Comparison of ENCODE assay signal across 19 cellular contexts in the genomic region with DNA sequence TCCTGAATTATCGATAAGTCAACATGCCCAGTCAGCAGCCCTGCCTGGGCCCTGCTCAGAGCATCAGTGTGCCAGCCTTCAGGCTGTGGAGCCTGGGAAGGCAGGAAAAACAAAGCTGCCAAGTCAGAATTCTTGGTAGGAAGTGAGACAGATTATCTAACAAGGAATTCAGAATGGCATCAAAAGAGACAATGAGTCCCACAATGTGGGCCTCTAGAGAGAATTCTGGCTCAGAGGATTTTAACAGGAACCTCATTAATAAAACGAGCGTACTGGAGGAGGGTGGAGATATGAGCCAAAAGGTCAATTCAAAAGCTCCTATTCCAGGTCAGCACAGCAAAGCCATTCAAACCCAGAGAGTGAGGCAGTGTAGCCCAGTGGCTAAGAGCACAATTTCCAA.
"Had no signal": no experiment of that assay in that cellular context is flagged by ENCODE, and none has a peak within 500 bp of the region (broad histone marks: within the 10 kb centered on the region; RNA-seq: fewer than 3 reads in every experiment).

No MANE protein-coding gene starts in this region.

- H3K27me3 ChIP-seq: heart left ventricle, neutrophil, pancreas, suprapubic skin, tibial artery, upper lobe of left lung, vagina had no signal

- DNase-seq: cerebellar nuclear complex; effector CD4-positive, alpha-beta T cell; endodermal cell; heart left ventricle; hippocampal formation; kidney glomerular epithelial cell; natural killer cell; pancreas; right cardiac atrium; stimulated activated CD4-positive, alpha-beta T cell treated with anti-CD3 and anti-CD28 coated beads, Interleukin-2, amount 100 ng/mL, for 48 hours; stimulated activated CD8-positive, alpha-beta memory T cell treated with anti-CD3 and anti-CD28 coated beads, Interleukin-4, amount 100 ng/mL, for 48 hours; stimulated activated naive CD8-positive, alpha-beta T cell treated with anti-CD3 and anti-CD28 coated beads, Interleukin-15, Interleukin-2, amounts not matched to agents 100 U/mL and 50 U/mL, for 24 hours; tibial artery; upper lobe of left lung had no signal

- H3K9me3 ChIP-seq: neutrophil, pancreas, suprapubic skin, vagina had no signal

- H3K4me1 ChIP-seq: heart left ventricle, pancreas, suprapubic skin, tibial artery, upper lobe of left lung, vagina had no signal

- H3K36me3 ChIP-seq: heart left ventricle, neutrophil, pancreas, suprapubic skin, tibial artery, upper lobe of left lung, vagina had no signal

- H3K4me3 ChIP-seq: heart left ventricle, pancreas, smooth muscle cell, suprapubic skin, tibial artery, upper lobe of left lung, vagina had no signal

- ATAC-seq: heart left ventricle; natural killer cell; pancreas; right cardiac atrium; stimulated activated effector memory CD8-positive, alpha-beta T cell treated with anti-CD3 and anti-CD28 coated beads, Interleukin-12 subunit alpha, Interleukin-12 subunit beta, amount 100 ng/mL, for 72 hours; stimulated activated naive CD8-positive, alpha-beta T cell treated with anti-CD3 and anti-CD28 coated beads, Interleukin-15, Interleukin-2, amounts not matched to agents 100 U/mL and 50 U/mL, for 24 hours had no signal

- H3K27ac ChIP-seq: heart left ventricle, neutrophil, pancreas, suprapubic skin, tibial artery, upper lobe of left lung, vagina had no signal

- H3K4me2 ChIP-seq: smooth muscle cell had no signal
